ENCODE assay signal across 32 cellular contexts in the genomic region with DNA sequence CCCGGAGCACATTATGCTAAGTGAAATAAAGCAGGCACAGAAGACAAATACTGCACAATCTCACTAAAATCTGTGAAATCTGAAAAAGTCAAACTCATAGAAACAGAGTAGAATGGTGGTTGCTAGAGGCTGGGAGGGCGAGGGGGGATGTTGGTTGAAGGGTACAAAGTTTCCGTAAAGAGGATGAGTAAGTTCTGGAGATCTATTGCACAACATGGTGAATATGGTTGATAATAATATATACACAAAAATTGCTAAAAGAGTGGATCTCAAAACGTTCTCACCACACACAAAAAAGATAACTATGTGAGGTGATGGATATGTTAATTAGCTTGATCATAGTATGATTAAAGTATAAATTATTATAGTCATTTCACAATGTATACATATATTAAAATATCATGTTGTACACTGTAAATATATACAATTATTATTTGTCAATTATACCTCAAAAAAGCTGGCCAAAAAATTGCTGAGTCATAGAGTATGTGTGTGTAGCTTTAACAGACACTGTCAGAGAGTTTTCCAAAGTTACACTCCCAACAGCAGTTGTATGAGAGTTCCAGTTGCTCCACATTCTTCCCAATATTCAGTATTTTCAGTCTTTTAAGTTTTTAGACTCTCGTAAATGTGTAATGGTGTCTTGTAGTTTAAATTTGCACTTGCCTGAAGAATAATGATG. TPM values are rescaled to one million over a fixed set of nuclear protein-coding genes. Genes with fewer than 3 reads are reported as not detected.
"Had no signal": no experiment of that assay in that cellular context is flagged by ENCODE, and none has a peak within 500 bp of the region (broad histone marks: within the 10 kb centered on the region; RNA-seq: fewer than 3 reads in every experiment).

No MANE protein-coding gene starts in this region.

- H3K36me3 ChIP-seq: brain microvascular endothelial cell, gastroesophageal sphincter, neutrophil, ovary, sigmoid colon, spleen, suprapubic skin, tibial artery, upper lobe of right lung had no signal

- DNase-seq: activated CD4-positive, alpha-beta memory T cell treated with anti-CD3 and anti-CD28 coated beads for 36 hours; activated CD4-positive, alpha-beta T cell treated with anti-CD3 and anti-CD28 coated beads, Interleukin-2, amount 10 ng/mL, durations not matched to agents 24 days and 14 days; activated CD4-positive, CD25-positive, alpha-beta regulatory T cell treated with anti-CD3 and anti-CD28 coated beads, Interleukin-2, amount 50 U/mL, for 72 hours; activated CD8-positive, alpha-beta memory T cell treated with anti-CD3 and anti-CD28 coated beads, Interleukin-2, amount 50 U/mL, for 48 hours; activated gamma-delta T cell; activated naive CD4-positive, alpha-beta T cell treated with anti-CD3 and anti-CD28 coated beads, Interleukin-2, amount 50 U/mL, for 16 hours; activated T-cell treated with anti-CD3 and anti-CD28 coated beads, Interleukin-2, amount 50 U/mL, for 24 hours; amniotic stem cell; brain microvascular endothelial cell; dorsolateral prefrontal cortex; effector memory CD4-positive, alpha-beta T cell; hippocampal formation; left cardiac atrium; mammary epithelial cell; naive B cell; nephron progenitor cell; ovary; retina; sigmoid colon; spleen; stimulated activated naive CD4-positive, alpha-beta T cell; T-helper 1 cell; tibial artery; upper lobe of right lung had no signal

- H3K4me3 ChIP-seq: coronary artery, dorsolateral prefrontal cortex, gastroesophageal sphincter, ovary, sigmoid colon, spleen, suprapubic skin, tibial artery, upper lobe of right lung had no signal

- FAIRE-seq: astrocyte, keratinocyte had no signal

- H3K27me3 ChIP-seq: brain microvascular endothelial cell, ovary, tibial artery had no signal

- ATAC-seq: gastroesophageal sphincter, left cardiac atrium, upper lobe of right lung had no signal

- H3K4me1 ChIP-seq: gastroesophageal sphincter, sigmoid colon, spleen, suprapubic skin, tibial artery, upper lobe of right lung had no signal

- H3K27ac ChIP-seq: brain microvascular endothelial cell, coronary artery, dorsolateral prefrontal cortex, gastroesophageal sphincter, neutrophil, ovary, sigmoid colon, spleen, suprapubic skin, tibial artery, upper lobe of right lung had no signal

- H3K9me3 ChIP-seq: gastroesophageal sphincter, neutrophil, ovary, sigmoid colon, spleen, suprapubic skin, tibial artery, upper lobe of right lung had no signal

RNA-seq across cellular contexts. Expression of a gene that starts 19.3 kb away (rescaled TPM):
- total RNA-seq: activated CD4-positive, alpha-beta memory T cell treated with anti-CD3 and anti-CD28 coated beads for 36 hours; liver; mucosa of gallbladder; spleen had no signal
- polyA plus RNA-seq: liver had no signal
